Comparison of ENCODE assay signal across 1 cellular context in the genomic region with DNA sequence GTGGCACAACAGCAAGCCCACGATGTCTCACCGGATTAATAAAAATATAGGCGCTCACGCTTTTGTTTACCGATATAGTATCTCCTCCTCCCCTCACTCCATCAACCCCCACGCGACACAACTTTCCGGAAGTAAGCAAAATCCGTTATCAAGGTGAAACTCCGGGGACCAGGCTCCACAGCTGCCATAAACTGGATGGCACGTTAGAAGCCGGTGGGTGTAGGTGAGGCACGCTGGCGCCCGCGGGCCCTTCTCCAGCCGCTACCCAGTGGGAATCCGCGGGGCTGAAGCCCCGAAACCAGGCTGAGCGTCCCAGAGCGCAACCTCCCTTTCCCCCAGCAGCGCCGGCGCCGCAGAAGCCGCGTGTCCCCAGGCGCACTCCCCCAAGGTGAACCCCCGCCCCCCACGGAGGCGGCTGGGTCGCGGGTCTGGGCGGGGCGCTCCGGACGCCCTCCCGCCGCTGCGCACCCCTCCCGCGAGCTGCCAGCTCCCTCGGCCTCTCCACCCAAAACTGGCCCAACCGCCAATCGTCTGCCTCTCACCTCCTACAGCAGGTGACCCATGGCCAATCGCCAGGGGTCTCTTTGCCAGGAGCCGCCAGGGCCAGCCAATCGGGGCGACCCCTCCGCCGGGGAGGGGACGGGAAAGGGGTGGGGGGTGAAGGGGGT.
A peak's percentile ranks its signal among the peaks of the same experiment; 100 is the strongest.
TF ChIP-seq lines count a peak whose summit lies in the region.

No MANE protein-coding gene starts in this region.

TF ChIP-seq in K562, 482 proteins besides CTCF, POLR2A, EP300 and RAD21 (continued from another document and continues in another):
- TF ChIP-seq GABPA (tag; conservative IDR thresholded peaks at IDR 0.05; ENCODE audit: low read depth) (peak; percentile 71), GATA2 (CRISPR knock-in tag; IDR thresholded peaks at IDR 0.05) (no peak), SAFB2 (IDR thresholded peaks at IDR 0.05; ENCODE audit: borderline replicate concordance, low read depth, low read length, severe bottlenecking) (no peak), CEBPB (tag; IDR thresholded peaks at IDR 0.05) (no peak), RBM34 (IDR thresholded peaks at IDR 0.05; ENCODE audit: borderline replicate concordance, insufficient read depth, low read length) (no peak), SIN3A (IDR thresholded peaks at IDR 0.05; ENCODE audit: borderline replicate concordance in 2 of 2, control insufficient read depth in 1 of 2, low read depth in 2 of 2, low read length in 2 of 2) (peak in 1 of 2 experiments; percentile 85; a peak in 1 of 4 replicates), ZBED1 (IDR thresholded peaks at IDR 0.05) (no peak), ZNF780A (CRISPR knock-in tag; IDR thresholded peaks at IDR 0.05) (no peak), NR1H2 (CRISPR knock-in tag; IDR thresholded peaks at IDR 0.05) (no peak; the same call in 1 of the 2 replicates), ZNF24 (IDR thresholded peaks at IDR 0.05) (no peak), SLC30A9 (CRISPR knock-in tag; IDR thresholded peaks at IDR 0.05) (no peak), TRIM24 (IDR thresholded peaks at IDR 0.05) (no peak), MEF2D (tag; conservative IDR thresholded peaks at IDR 0.05; ENCODE audit: low read depth) (0 out of 2 replicates have a peak, but pooled peaks have one; percentile 29), ZNF3 (CRISPR knock-in tag; IDR thresholded peaks at IDR 0.05) (no peak), ELF2 (CRISPR knock-in tag; IDR thresholded peaks at IDR 0.05) (peak; percentile 51; the same call in 1 of the 2 replicates), MYC (IDR thresholded peaks at IDR 0.05; ENCODE audit: low read depth, low read length) (peak; percentile 94), MYC (CRISPR knock-in tag; IDR thresholded peaks at IDR 0.05; ENCODE audit: borderline replicate concordance, low read depth) (peak; percentile 58; the same call in 1 of the 2 replicates), HDAC6 (IDR thresholded peaks at IDR 0.05; ENCODE audit: low read depth, low read length) (no peak), NR3C1 (CRISPR knock-in tag; IDR thresholded peaks at IDR 0.05) (no peak), RBM17 (IDR thresholded peaks at IDR 0.05; ENCODE audit: borderline replicate concordance, low read depth, low read length) (no peak)
- TF ChIP-seq, protein P1, sequence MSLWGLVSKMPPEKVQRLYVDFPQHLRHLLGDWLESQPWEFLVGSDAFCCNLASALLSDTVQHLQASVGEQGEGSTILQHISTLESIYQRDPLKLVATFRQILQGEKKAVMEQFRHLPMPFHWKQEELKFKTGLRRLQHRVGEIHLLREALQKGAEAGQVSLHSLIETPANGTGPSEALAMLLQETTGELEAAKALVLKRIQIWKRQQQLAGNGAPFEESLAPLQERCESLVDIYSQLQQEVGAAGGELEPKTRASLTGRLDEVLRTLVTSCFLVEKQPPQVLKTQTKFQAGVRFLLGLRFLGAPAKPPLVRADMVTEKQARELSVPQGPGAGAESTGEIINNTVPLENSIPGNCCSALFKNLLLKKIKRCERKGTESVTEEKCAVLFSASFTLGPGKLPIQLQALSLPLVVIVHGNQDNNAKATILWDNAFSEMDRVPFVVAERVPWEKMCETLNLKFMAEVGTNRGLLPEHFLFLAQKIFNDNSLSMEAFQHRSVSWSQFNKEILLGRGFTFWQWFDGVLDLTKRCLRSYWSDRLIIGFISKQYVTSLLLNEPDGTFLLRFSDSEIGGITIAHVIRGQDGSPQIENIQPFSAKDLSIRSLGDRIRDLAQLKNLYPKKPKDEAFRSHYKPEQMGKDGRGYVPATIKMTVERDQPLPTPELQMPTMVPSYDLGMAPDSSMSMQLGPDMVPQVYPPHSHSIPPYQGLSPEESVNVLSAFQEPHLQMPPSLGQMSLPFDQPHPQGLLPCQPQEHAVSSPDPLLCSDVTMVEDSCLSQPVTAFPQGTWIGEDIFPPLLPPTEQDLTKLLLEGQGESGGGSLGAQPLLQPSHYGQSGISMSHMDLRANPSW (CRISPR knock-in tag; IDR thresholded peaks at IDR 0.05), result no peak
- TF ChIP-seq, protein P2, sequence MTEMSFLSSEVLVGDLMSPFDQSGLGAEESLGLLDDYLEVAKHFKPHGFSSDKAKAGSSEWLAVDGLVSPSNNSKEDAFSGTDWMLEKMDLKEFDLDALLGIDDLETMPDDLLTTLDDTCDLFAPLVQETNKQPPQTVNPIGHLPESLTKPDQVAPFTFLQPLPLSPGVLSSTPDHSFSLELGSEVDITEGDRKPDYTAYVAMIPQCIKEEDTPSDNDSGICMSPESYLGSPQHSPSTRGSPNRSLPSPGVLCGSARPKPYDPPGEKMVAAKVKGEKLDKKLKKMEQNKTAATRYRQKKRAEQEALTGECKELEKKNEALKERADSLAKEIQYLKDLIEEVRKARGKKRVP (CRISPR knock-in tag; IDR thresholded peaks at IDR 0.05), result 0 out of 2 replicates have a peak, but pooled peaks have one; percentile 55
- TF ChIP-seq, protein P3, sequence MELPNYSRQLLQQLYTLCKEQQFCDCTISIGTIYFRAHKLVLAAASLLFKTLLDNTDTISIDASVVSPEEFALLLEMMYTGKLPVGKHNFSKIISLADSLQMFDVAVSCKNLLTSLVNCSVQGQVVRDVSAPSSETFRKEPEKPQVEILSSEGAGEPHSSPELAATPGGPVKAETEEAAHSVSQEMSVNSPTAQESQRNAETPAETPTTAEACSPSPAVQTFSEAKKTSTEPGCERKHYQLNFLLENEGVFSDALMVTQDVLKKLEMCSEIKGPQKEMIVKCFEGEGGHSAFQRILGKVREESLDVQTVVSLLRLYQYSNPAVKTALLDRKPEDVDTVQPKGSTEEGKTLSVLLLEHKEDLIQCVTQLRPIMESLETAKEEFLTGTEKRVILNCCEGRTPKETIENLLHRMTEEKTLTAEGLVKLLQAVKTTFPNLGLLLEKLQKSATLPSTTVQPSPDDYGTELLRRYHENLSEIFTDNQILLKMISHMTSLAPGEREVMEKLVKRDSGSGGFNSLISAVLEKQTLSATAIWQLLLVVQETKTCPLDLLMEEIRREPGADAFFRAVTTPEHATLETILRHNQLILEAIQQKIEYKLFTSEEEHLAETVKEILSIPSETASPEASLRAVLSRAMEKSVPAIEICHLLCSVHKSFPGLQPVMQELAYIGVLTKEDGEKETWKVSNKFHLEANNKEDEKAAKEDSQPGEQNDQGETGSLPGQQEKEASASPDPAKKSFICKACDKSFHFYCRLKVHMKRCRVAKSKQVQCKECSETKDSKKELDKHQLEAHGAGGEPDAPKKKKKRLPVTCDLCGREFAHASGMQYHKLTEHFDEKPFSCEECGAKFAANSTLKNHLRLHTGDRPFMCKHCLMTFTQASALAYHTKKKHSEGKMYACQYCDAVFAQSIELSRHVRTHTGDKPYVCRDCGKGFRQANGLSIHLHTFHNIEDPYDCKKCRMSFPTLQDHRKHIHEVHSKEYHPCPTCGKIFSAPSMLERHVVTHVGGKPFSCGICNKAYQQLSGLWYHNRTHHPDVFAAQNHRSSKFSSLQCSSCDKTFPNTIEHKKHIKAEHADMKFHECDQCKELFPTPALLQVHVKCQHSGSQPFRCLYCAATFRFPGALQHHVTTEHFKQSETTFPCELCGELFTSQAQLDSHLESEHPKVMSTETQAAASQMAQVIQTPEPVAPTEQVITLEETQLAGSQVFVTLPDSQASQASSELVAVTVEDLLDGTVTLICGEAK (IDR thresholded peaks at IDR 0.05), result peak; percentile 57; the same call in 1 of the 2 replicates
- TF ChIP-seq, protein P3 (CRISPR knock-in tag; IDR thresholded peaks at IDR 0.05), result no peak
- TF ChIP-seq, protein P4, sequence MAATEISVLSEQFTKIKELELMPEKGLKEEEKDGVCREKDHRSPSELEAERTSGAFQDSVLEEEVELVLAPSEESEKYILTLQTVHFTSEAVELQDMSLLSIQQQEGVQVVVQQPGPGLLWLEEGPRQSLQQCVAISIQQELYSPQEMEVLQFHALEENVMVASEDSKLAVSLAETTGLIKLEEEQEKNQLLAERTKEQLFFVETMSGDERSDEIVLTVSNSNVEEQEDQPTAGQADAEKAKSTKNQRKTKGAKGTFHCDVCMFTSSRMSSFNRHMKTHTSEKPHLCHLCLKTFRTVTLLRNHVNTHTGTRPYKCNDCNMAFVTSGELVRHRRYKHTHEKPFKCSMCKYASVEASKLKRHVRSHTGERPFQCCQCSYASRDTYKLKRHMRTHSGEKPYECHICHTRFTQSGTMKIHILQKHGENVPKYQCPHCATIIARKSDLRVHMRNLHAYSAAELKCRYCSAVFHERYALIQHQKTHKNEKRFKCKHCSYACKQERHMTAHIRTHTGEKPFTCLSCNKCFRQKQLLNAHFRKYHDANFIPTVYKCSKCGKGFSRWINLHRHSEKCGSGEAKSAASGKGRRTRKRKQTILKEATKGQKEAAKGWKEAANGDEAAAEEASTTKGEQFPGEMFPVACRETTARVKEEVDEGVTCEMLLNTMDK (IDR thresholded peaks at IDR 0.05; ENCODE audit: borderline replicate concordance, insufficient read depth, low read depth, low read length, poor library complexity, severe bottlenecking), result no peak
- TF ChIP-seq, protein P5, sequence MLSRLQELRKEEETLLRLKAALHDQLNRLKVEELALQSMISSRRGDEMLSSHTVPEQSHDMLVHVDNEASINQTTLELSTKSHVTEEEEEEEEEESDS (CRISPR knock-in tag; IDR thresholded peaks at IDR 0.05), result no peak
- TF ChIP-seq, protein P6, sequence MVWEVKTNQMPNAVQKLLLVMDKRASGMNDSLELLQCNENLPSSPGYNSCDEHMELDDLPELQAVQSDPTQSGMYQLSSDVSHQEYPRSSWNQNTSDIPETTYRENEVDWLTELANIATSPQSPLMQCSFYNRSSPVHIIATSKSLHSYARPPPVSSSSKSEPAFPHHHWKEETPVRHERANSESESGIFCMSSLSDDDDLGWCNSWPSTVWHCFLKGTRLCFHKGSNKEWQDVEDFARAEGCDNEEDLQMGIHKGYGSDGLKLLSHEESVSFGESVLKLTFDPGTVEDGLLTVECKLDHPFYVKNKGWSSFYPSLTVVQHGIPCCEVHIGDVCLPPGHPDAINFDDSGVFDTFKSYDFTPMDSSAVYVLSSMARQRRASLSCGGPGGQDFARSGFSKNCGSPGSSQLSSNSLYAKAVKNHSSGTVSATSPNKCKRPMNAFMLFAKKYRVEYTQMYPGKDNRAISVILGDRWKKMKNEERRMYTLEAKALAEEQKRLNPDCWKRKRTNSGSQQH (CRISPR knock-in tag; IDR thresholded peaks at IDR 0.05), result no peak
- TF ChIP-seq, protein P7, sequence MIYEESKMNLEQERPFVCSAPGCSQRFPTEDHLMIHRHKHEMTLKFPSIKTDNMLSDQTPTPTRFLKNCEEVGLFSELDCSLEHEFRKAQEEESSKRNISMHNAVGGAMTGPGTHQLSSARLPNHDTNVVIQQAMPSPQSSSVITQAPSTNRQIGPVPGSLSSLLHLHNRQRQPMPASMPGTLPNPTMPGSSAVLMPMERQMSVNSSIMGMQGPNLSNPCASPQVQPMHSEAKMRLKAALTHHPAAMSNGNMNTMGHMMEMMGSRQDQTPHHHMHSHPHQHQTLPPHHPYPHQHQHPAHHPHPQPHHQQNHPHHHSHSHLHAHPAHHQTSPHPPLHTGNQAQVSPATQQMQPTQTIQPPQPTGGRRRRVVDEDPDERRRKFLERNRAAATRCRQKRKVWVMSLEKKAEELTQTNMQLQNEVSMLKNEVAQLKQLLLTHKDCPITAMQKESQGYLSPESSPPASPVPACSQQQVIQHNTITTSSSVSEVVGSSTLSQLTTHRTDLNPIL (CRISPR knock-in tag; IDR thresholded peaks at IDR 0.05), result no peak
- TF ChIP-seq, protein P8, sequence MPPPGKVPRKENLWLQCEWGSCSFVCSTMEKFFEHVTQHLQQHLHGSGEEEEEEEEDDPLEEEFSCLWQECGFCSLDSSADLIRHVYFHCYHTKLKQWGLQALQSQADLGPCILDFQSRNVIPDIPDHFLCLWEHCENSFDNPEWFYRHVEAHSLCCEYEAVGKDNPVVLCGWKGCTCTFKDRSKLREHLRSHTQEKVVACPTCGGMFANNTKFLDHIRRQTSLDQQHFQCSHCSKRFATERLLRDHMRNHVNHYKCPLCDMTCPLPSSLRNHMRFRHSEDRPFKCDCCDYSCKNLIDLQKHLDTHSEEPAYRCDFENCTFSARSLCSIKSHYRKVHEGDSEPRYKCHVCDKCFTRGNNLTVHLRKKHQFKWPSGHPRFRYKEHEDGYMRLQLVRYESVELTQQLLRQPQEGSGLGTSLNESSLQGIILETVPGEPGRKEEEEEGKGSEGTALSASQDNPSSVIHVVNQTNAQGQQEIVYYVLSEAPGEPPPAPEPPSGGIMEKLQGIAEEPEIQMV (tag; conservative IDR thresholded peaks at IDR 0.05; ENCODE audit: low read depth), result no peak
